Comparison of ENCODE assay signal across 19 cellular contexts in genomic region chr18:21101172-21101571, GRCh38. TPM values are rescaled to one million over a fixed set of nuclear protein-coding genes. Genes with fewer than 3 reads are reported as not detected.
DNase-seq lines count a peak whose midpoint lies in the region; ATAC-seq, FAIRE-seq and TF ChIP-seq lines count a peak whose summit lies in the region.
"Had no signal": no experiment of that assay in that cellular context is flagged by ENCODE, and none has a peak within 500 bp of the region (broad histone marks: within the 10 kb centered on the region; RNA-seq: fewer than 3 reads in every experiment).

No MANE protein-coding gene starts in this region.

- TF ChIP-seq CTCF in GM12878 (IDR thresholded peaks at IDR 0.05 in 2 of 3, conservative IDR thresholded peaks at IDR 0.05 in 1 of 3; ENCODE audit: control insufficient read depth in 2 of 3, extremely low read depth in 1 of 3, insufficient read depth in 1 of 3, low read depth in 3 of 3, low read length in 3 of 3) (no peak), neutrophil (IDR thresholded peaks at IDR 0.05) (no peak)

- H3K27me3 ChIP-seq in GM12878 (replicated peaks in 1 of 2; ENCODE audit: control insufficient read depth in 2 of 2, insufficient read depth in 2 of 2, low read length in 1 of 2) (no peaks in the 10 kb centered on the region), neutrophil (no peaks in the 10 kb centered on the region)
- H3K27me3 ChIP-seq: SJCRH30 had no signal

- 0 out of 2 replicates have a peak overlapping the region, but pooled peaks have one; percentile 41 for H3K4me2 ChIP-seq in GM12878 (ENCODE audit: control insufficient read depth, insufficient read depth)
- H3K4me2 ChIP-seq: PC-9 had no signal

- H3K4me1 Mint-ChIP-seq in activated naive CD4-positive, alpha-beta T cell treated with anti-CD3 and anti-CD28 coated beads, Interleukin-2, amount 50 U/mL, for 24 hours, result peaks cover 76% of the 10 kb centered on the region

- no peak for TF ChIP-seq RAD21 in GM12878 (IDR thresholded peaks at IDR 0.05; ENCODE audit: insufficient read depth, low read depth, low read length)

- CTCF ChIA-PET in GM12878 (lab: Yijun Ruan, JAX), result interaction anchor here (1.2 to 1.5 kb wide), 2 partner anchors 25 to 112 kb away, joined by 3 to 4 read pairs; no protein-coding TSS in a partner anchor

- 98% methylated on average over 2 of the region's 2 CpGs for WGBS in GM12878 (ENCODE audit: insufficient coverage, insufficient replicate concordance, low lambda C conversion rate, missing lambda C conversion rate)

- no peak for DNase-seq in activated naive CD4-positive, alpha-beta T cell treated with anti-CD3 and anti-CD28 coated beads, Interleukin-2, amount 50 U/mL, for 72 hours (ENCODE audit: low spot score in 2 of 2)
- no peak for DNase-seq in GM12891 (ENCODE audit: insufficient read length, low spot score)
- DNase-seq in GM12878 (ENCODE audit: low read depth, low spot score), result no peak
- no peak for DNase-seq in UCSD-AML1 (lab: John Stamatoyannopoulos, UW; ENCODE audit: unreplicated experiment)
- DNase-seq in G401 (ENCODE audit: low spot score), result no peak
- no peak for DNase-seq in amniotic stem cell (lab: John Stamatoyannopoulos, UW)
- DNase-seq: NCI-H1417 treated with DMSO at 0.1 percent for 48 hours, NCI-H2029, NCI-H2171, NCI-H446, NCI-H774, PC-9, SJCRH30 had no signal

- peaks cover 96% of the 10 kb centered on the region for H3K79me2 ChIP-seq in GM12878 (ENCODE audit: control insufficient read depth, insufficient read depth, low read length)

- no TSS peak for BruUV-seq in GM12878 (replicated peaks; lab: Mats Ljungman, UMichigan)

- FAIRE-seq in GM12891 (lab: Jason Lieb, UNC) (peak; percentile 58), GM12878 (lab: Jason Lieb, UNC) (no peak)
- FAIRE-seq: A204.1, GM18507 had no signal

- no peaks in the 10 kb centered on the region; the same call in 2 of the 3 replicates for H3K9me3 ChIP-seq in GM12878 (replicated peaks; ENCODE audit: control insufficient read depth, insufficient read depth, low read length)
- no peaks in the 10 kb centered on the region for H3K9me3 ChIP-seq in neutrophil
- H3K9me3 ChIP-seq: SJCRH30 had no signal

- H3K27ac ChIP-seq in GM12878 (ENCODE audit: control insufficient read depth, insufficient read depth) (no peak overlapping the region), neutrophil (peak overlapping the region; percentile 52)
- H3K27ac ChIP-seq: C4-2B, GM23248, PC-9, SJCRH30 had no signal

- H3K4me1 ChIP-seq in GM12878 (ENCODE audit: control insufficient read depth, insufficient read depth, low read length) (peaks cover 6% of the 10 kb centered on the region), neutrophil (ENCODE audit: control insufficient read depth in 1 of 2, insufficient read depth in 1 of 2, low read depth in 1 of 2, low read length in 1 of 2) (peaks cover 41 to 62% of the 10 kb centered on the region in 2 experiments)
- H3K4me1 ChIP-seq: SJCRH30 had no signal

- ATAC-seq in activated naive CD4-positive, alpha-beta T cell treated with anti-CD3 and anti-CD28 coated beads, Interleukin-2, amount 50 U/mL, for 72 hours, result no peak
- ATAC-seq in GM12878, result peak; percentile 36

- H3K4me3 ChIP-seq in GM12878 (no peak overlapping the region), neutrophil (ENCODE audit: low read depth in 1 of 2, low read length in 1 of 2) (no peak overlapping the region)
- H3K4me3 ChIP-seq: GM23248, PC-9, SJCRH30 had no signal

- SMC1A ChIA-PET in GM12878 (lab: Charles Lee; ENCODE audit: uncharacterized antibody, unreplicated experiment), result interaction anchor here (1.2 to 2.2 kb wide), 2 partner anchors 8 to 11 kb away, joined by 5 to 8 read pairs; no protein-coding TSS in a partner anchor

- no peaks in the 10 kb centered on the region; the same call in 1 of the 2 replicates for H4K20me1 ChIP-seq in GM12878 (ENCODE audit: control insufficient read depth, insufficient read depth)

- no peaks in the 10 kb centered on the region for H3K9me3 Mint-ChIP-seq in activated naive CD4-positive, alpha-beta T cell treated with anti-CD3 and anti-CD28 coated beads, Interleukin-2, amount 50 U/mL, for 24 hours
- H3K9me3 Mint-ChIP-seq in activated naive CD4-positive, alpha-beta T cell treated with anti-CD3 and anti-CD28 coated beads, Interleukin-2, amount 50 U/mL, for 72 hours, result no peaks in the 10 kb centered on the region

- TF ChIP-seq POLR2A in GM12891 (IDR thresholded peaks at IDR 0.05; ENCODE audit: low read depth, low read length) (no peak), GM12878 (IDR thresholded peaks at IDR 0.05; ENCODE audit: low read depth, low read length) (no peak)

- H3K36me3 Mint-ChIP-seq in activated naive CD4-positive, alpha-beta T cell treated with anti-CD3 and anti-CD28 coated beads, Interleukin-2, amount 50 U/mL, for 24 hours, result peaks cover 8% of the 10 kb centered on the region
- H3K36me3 Mint-ChIP-seq in activated naive CD4-positive, alpha-beta T cell treated with anti-CD3 and anti-CD28 coated beads, Interleukin-2, amount 50 U/mL, for 72 hours, result no peaks in the 10 kb centered on the region

- TF ChIP-seq EP300 in GM12878 (IDR thresholded peaks at IDR 0.05; ENCODE audit: borderline replicate concordance in 1 of 2, control insufficient read depth in 1 of 2, low read depth in 2 of 2, low read length in 2 of 2), result no peak

- H3K27ac Mint-ChIP-seq in activated naive CD4-positive, alpha-beta T cell treated with anti-CD3 and anti-CD28 coated beads, Interleukin-2, amount 50 U/mL, for 24 hours, result no peak overlapping the region
- no peak overlapping the region for H3K27ac Mint-ChIP-seq in activated naive CD4-positive, alpha-beta T cell treated with anti-CD3 and anti-CD28 coated beads, Interleukin-2, amount 50 U/mL, for 72 hours

- H3K9ac ChIP-seq in GM12878 (ENCODE audit: control insufficient read depth, insufficient read depth, low read length), result no peak overlapping the region
- H3K9ac ChIP-seq: GM23248 had no signal

- in situ Hi-C loops in GM12878 (cut with MboI), result loop anchor here (25.0 kb wide), 3 partner anchors 586 to 1836 kb away; partner anchors contain the start of gene RBBP8
- in situ Hi-C loops in G401 (cut with HindIII; ENCODE audit: low sequenced_read_pairs), result no loop called here

- POLR2A ChIA-PET in GM12878 (lab: Charles Lee), result no interaction called here

- intact Hi-C loops in GM12878 (cut with micrococcal nuclease; ENCODE audit: unreplicated experiment), result loop anchor here (5.0 to 10.0 kb wide), 2 partner anchors 49 to 644 kb away; partner anchors contain the start of gene MIB1

- RAD21 ChIA-PET in GM12878 (lab: Charles Lee; ENCODE audit: unreplicated experiment), result no interaction called here

- H3K4me3 Mint-ChIP-seq in activated naive CD4-positive, alpha-beta T cell treated with anti-CD3 and anti-CD28 coated beads, Interleukin-2, amount 50 U/mL, for 24 hours, result peak overlapping the region; percentile 4

- no peak overlapping the region for H2AFZ ChIP-seq in GM12878 (ENCODE audit: control insufficient read depth, low read depth, low read length)
- H2AFZ ChIP-seq: GM23248, PC-9 had no signal

- H3K36me3 ChIP-seq in GM12878 (ENCODE audit: control insufficient read depth in 2 of 2, insufficient read depth in 2 of 2, low read length in 1 of 2) (0 out of 4 replicates have a peak, but pooled peaks cover 0 to 3% of the 10 kb centered on the region in 2 experiments), neutrophil (no peaks in the 10 kb centered on the region)
- H3K36me3 ChIP-seq: SJCRH30 had no signal

- no peaks in the 10 kb centered on the region for H3K27me3 Mint-ChIP-seq in activated naive CD4-positive, alpha-beta T cell treated with anti-CD3 and anti-CD28 coated beads, Interleukin-2, amount 50 U/mL, for 24 hours

TF ChIP-seq in GM12891, 5 proteins besides CTCF, POLR2A, EP300 and RAD21:
- no peak for TF ChIP-seq POLR2AphosphoS5 (IDR thresholded peaks at IDR 0.05; ENCODE audit: low read depth, low read length)
- TF ChIP-seq PAX5 (IDR thresholded peaks at IDR 0.05; ENCODE audit: insufficient read depth, low read length, severe bottlenecking), result no peak
- no peak for TF ChIP-seq TAF1 (IDR thresholded peaks at IDR 0.05; ENCODE audit: low read depth, low read length)
- TF ChIP-seq SPI1 (IDR thresholded peaks at IDR 0.05; ENCODE audit: low read depth, low read length), result no peak
- no peak for TF ChIP-seq POU2F2 (IDR thresholded peaks at IDR 0.05; ENCODE audit: low read depth, low read length)

TF ChIP-seq in GM12878, 131 proteins besides CTCF, POLR2A, EP300 and RAD21 (continues in another document):
- TF ChIP-seq ATF7 (IDR thresholded peaks at IDR 0.05; ENCODE audit: low read depth) (no peak), TCF7 (IDR thresholded peaks at IDR 0.05; ENCODE audit: borderline replicate concordance) (no peak), ZZZ3 (IDR thresholded peaks at IDR 0.05; ENCODE audit: control insufficient read depth, insufficient read length, low read depth) (no peak)

RNA-seq across cellular contexts. Expression of gene ROCK1, which starts 10.4 kb away (rescaled TPM):
- total RNA-seq in activated naive CD4-positive, alpha-beta T cell treated with anti-CD3 and anti-CD28 coated beads, Interleukin-2, amount 50 U/mL, for 72 hours, result 10 to 100 TPM; 59.4 to 63.4 TPM
- 21.2 TPM for polyA plus RNA-seq in GM12891 (2012; ENCODE audit: low read depth, missing spikeins)
- total RNA-seq in GM12878 (2013; cell fraction: nucleolus; rRNA removed), result 161 and 162 TPM in 2 replicates
- total RNA-seq in GM12878 (2014; rRNA removed) (26.3 and 29.6 TPM in 2 replicates), GM12878 (2014; rRNA removed; fragmentation: Illumina TruSeq; extraction: Trizol) (46.6 and 52.5 TPM in 2 replicates), GM12878 (2021) (35.1 and 36.4 TPM in 2 replicates)
- polyA plus RNA-seq in GM12878 (2011; ENCODE audit: low read depth), result 13.5 TPM
- polyA plus RNA-seq in GM12878 (2011; rRNA removed) (29.7 and 48.9 TPM in 2 replicates), GM12878 (2014; fragmentation: Illumina TruSeq; extraction: Trizol) (41.5 and 52.1 TPM in 2 replicates), GM12878 (2014; fragmentation: Nextera tagmentation; extraction: Ambion mirVana) (10 to 100 TPM; 14.8 to 15.1 TPM), GM12878 (2014; rRNA removed) (12.8 and 17.7 TPM in 2 replicates), GM12878 (2016; fragmentation: Nextera tagmentation; extraction: Ambion mirVana) (10 to 100 TPM; 29.2 to 30.7 TPM)
- polyA plus RNA-seq in GM12878 (2011; cell fraction: cytosol; rRNA removed), result 5.4 and 6.2 TPM in 2 replicates
- 21.4 and 23.6 TPM in 2 replicates for polyA plus RNA-seq in GM12878 (2011; cell fraction: nucleus; rRNA removed)
- 27.2 and 31.4 TPM in 2 replicates for polyA plus RNA-seq in GM12878 (2012)
- 38.3 and 50.0 TPM in 2 replicates for polyA minus RNA-seq in GM12878 (2011; rRNA and poly(A)+ RNA removed)
- 12.6 and 14.2 TPM in 2 replicates for polyA minus RNA-seq in GM12878 (2011; cell fraction: cytosol; rRNA and poly(A)+ RNA removed)
- polyA minus RNA-seq in GM12878 (2011; cell fraction: nucleus; rRNA and poly(A)+ RNA removed), result 46.3 and 74.9 TPM in 2 replicates
- total RNA-seq in G401 (2014; rRNA removed; shearing (Covaris generic)), result 10.8 and 20.0 TPM in 2 replicates
